Comparison of ENCODE assay signal across 30 cellular contexts in genomic region chr5:174844971-174845370, GRCh38.
DNase-seq lines count a peak whose midpoint lies in the region; ATAC-seq, FAIRE-seq and TF ChIP-seq lines count a peak whose summit lies in the region.
"Had no signal": no experiment of that assay in that cellular context is flagged by ENCODE, and none has a peak within 500 bp of the region (broad histone marks: within the 10 kb centered on the region; RNA-seq: fewer than 3 reads in every experiment).

No MANE protein-coding gene starts in this region.

- no peak overlapping the region for H3K4me3 Mint-ChIP-seq in stimulated activated effector memory CD8-positive, alpha-beta T cell treated with anti-CD3 and anti-CD28 coated beads, Interleukin-12 subunit alpha, Interleukin-12 subunit beta, amount 100 ng/mL, for 72 hours
- H3K4me3 Mint-ChIP-seq: activated CD4-positive, alpha-beta T cell treated with anti-CD3 and anti-CD28 coated beads for 36 hours; activated CD8-positive, alpha-beta T cell treated with anti-CD3 and anti-CD28 coated beads, Interleukin-2, amount 10 ng/mL, durations not matched to agents 7 days and 5 days; activated naive CD8-positive, alpha-beta T cell had no signal

- no peak overlapping the region for H4K8ac ChIP-seq in H1 (ENCODE audit: extremely low read depth, insufficient read depth, low read length)

- POLR2A ChIA-PET in H1 (lab: Charles Lee; ENCODE audit: partially characterized antibody) = no interaction called here

- H3K4me2 ChIP-seq in H1 (ENCODE audit: insufficient read depth in 1 of 2, low read depth in 2 of 2, low read length in 2 of 2) = no peak overlapping the region
- H3K4me2 ChIP-seq: BLaER1 treated with 17β-estradiol and CSF1 and Interleukin-3, amounts not matched to agents 10 nM and 100 nM; smooth muscle cell had no signal

- H2AK5ac ChIP-seq in H1 (ENCODE audit: low read depth, low read length) = no peak overlapping the region

- H3K23me2 ChIP-seq in H1 (ENCODE audit: low read depth, low read length) = no peaks in the 10 kb centered on the region

- H2BK12ac ChIP-seq in H1 (ENCODE audit: low read depth, low read length) = no peak overlapping the region

- WGBS in H1 (ENCODE audit: extremely low coverage in 1 of 2, insufficient coverage in 1 of 2, insufficient read length in 1 of 2, insufficient replicate concordance in 2 of 2, low coverage in 1 of 2, low lambda C conversion rate in 2 of 2, missing lambda C conversion rate in 1 of 2), 2 experiments = 95% methylated on average over 3 of the region's 3 CpGs; no CpG with 5 or more reads in 1 of the 2 experiments

- no peaks in the 10 kb centered on the region for H3K9me3 ChIP-seq in H1 (ENCODE audit: insufficient read depth in 2 of 2, low read depth in 1 of 2, low read length in 1 of 2)
- H3K9me3 ChIP-seq: BLaER1 treated with 17β-estradiol and CSF1 and Interleukin-3, amounts not matched to agents 10 nM and 100 nM; upper lobe of left lung had no signal

- TF ChIP-seq EP300 in H1 (IDR thresholded peaks at IDR 0.05; ENCODE audit: borderline replicate concordance in 1 of 2, low read depth in 2 of 2, low read length in 2 of 2) = no peak

- no peaks in the 10 kb centered on the region for H3K4me1 Mint-ChIP-seq in stimulated activated effector memory CD8-positive, alpha-beta T cell treated with anti-CD3 and anti-CD28 coated beads, Interleukin-12 subunit alpha, Interleukin-12 subunit beta, amount 100 ng/mL, for 72 hours
- H3K4me1 Mint-ChIP-seq: activated CD4-positive, alpha-beta T cell treated with anti-CD3 and anti-CD28 coated beads for 36 hours had no signal

- H3K9ac ChIP-seq in H1 (replicated peaks in 1 of 4; ENCODE audit: extremely low read depth in 1 of 4, low read depth in 3 of 4, low read length in 3 of 4) = no peak overlapping the region
- H3K9ac ChIP-seq: BLaER1 treated with 17β-estradiol and CSF1 and Interleukin-3, amounts not matched to agents 10 nM and 100 nM had no signal

- H4K5ac ChIP-seq in H1 (ENCODE audit: insufficient read length, low read depth, low read length) = no peak overlapping the region

- no peak for TF ChIP-seq CTCF in H1 (IDR thresholded peaks at IDR 0.05; ENCODE audit: control extremely low read depth in 1 of 3, insufficient read depth in 1 of 3, low read depth in 1 of 3, low read length in 3 of 3)

- H2BK15ac ChIP-seq in H1 (ENCODE audit: low read length) = 0 out of 2 replicates have a peak overlapping the region, but pooled peaks have one; percentile 5

- H3K36me3 Mint-ChIP-seq in stimulated activated effector memory CD8-positive, alpha-beta T cell treated with anti-CD3 and anti-CD28 coated beads, Interleukin-12 subunit alpha, Interleukin-12 subunit beta, amount 100 ng/mL, for 72 hours = no peaks in the 10 kb centered on the region
- H3K36me3 Mint-ChIP-seq: activated naive CD8-positive, alpha-beta T cell had no signal

- DNase-seq in EH (ENCODE audit: low read depth) (peak; percentile 21), H1 (ENCODE audit: low read depth in 1 of 2, low spot score in 2 of 2) (no peak), medulla oblongata (ENCODE audit: extremely low spot score) (peak; percentile 57), NCI-H187 (lab: John Stamatoyannopoulos, UW) (no peak), NCI-H226 (no peak)
- DNase-seq in stimulated activated effector memory CD8-positive, alpha-beta T cell treated with anti-CD3 and anti-CD28 coated beads, Interleukin-12 subunit alpha, Interleukin-12 subunit beta, amount 100 ng/mL, for 72 hours (ENCODE audit: low spot score in 2 of 2) = no peak
- DNase-seq in effector CD8-positive, alpha-beta T cell (lab: John Stamatoyannopoulos, UW) = no peak
- DNase-seq: activated CD4-positive, alpha-beta T cell treated with anti-CD3 and anti-CD28 coated beads for 36 hours; activated CD8-positive, alpha-beta T cell treated with anti-CD3 and anti-CD28 coated beads, Interleukin-2, amount 10 ng/mL, durations not matched to agents 7 days and 5 days; COR-L47; DMS53; dorsolateral prefrontal cortex; GDM1; H7; mesenchymal stem cell; MG63; NCI-H1417; NCI-H2081 treated with DMSO at 0.1 percent for 48 hours; occipital lobe; stimulated activated CD4-positive, alpha-beta T cell treated with anti-CD3 and anti-CD28 coated beads, Interleukin-2, amount 100 ng/mL, for 24 hours; T-helper 2 cell; upper lobe of left lung had no signal

- no peak for TF ChIP-seq POLR2A in H1 (IDR thresholded peaks at IDR 0.05; ENCODE audit: control extremely low read depth in 1 of 2, low read depth in 2 of 2, low read length in 2 of 2)

- H3K79me2 ChIP-seq in H1 (ENCODE audit: control insufficient read depth in 1 of 2, insufficient read depth in 2 of 2, low read length in 2 of 2) = no peaks in the 10 kb centered on the region

- no peak overlapping the region for H3K23ac ChIP-seq in H1 (ENCODE audit: insufficient read length)

- no peak overlapping the region for H2BK5ac ChIP-seq in H1 (ENCODE audit: low read depth, low read length)

- no peaks in the 10 kb centered on the region for H4K20me1 ChIP-seq in H1 (replicated peaks in 1 of 2; ENCODE audit: control insufficient read depth in 1 of 2, insufficient read depth in 2 of 2, low read length in 2 of 2)
- H4K20me1 ChIP-seq: BLaER1 treated with 17β-estradiol and CSF1 and Interleukin-3, amounts not matched to agents 10 nM and 100 nM had no signal

- H4K91ac ChIP-seq in H1 (replicated peaks; ENCODE audit: insufficient read length, low read length) = no peak overlapping the region

- H2BK120ac ChIP-seq in H1 (replicated peaks; ENCODE audit: low read depth, low read length) = no peak overlapping the region

- no peaks in the 10 kb centered on the region for H3K27me3 ChIP-seq in H1 (replicated peaks in 1 of 4; ENCODE audit: control insufficient read depth in 3 of 4, extremely low read depth in 1 of 4, insufficient read depth in 3 of 4, low read length in 3 of 4)
- H3K27me3 ChIP-seq: BLaER1 treated with 17β-estradiol and CSF1 and Interleukin-3, amounts not matched to agents 10 nM and 100 nM; upper lobe of left lung had no signal

- CTCF ChIA-PET in H1 (lab: Charles Lee; ENCODE audit: partially characterized antibody) = no interaction called here

- ATAC-seq in stimulated activated effector memory CD8-positive, alpha-beta T cell treated with anti-CD3 and anti-CD28 coated beads, Interleukin-12 subunit alpha, Interleukin-12 subunit beta, amount 100 ng/mL, for 72 hours = peak; percentile 26
- no peak for ATAC-seq in HG02981 (IDR thresholded peaks at IDR 0.05; ENCODE audit: unreplicated experiment)
- ATAC-seq: activated CD4-positive, alpha-beta T cell treated with anti-CD3 and anti-CD28 coated beads for 36 hours; activated CD8-positive, alpha-beta T cell treated with anti-CD3 and anti-CD28 coated beads, Interleukin-2, amount 10 ng/mL, durations not matched to agents 7 days and 5 days; K562 had no signal

- no peak overlapping the region for H3K27ac Mint-ChIP-seq in stimulated activated effector memory CD8-positive, alpha-beta T cell treated with anti-CD3 and anti-CD28 coated beads, Interleukin-12 subunit alpha, Interleukin-12 subunit beta, amount 100 ng/mL, for 72 hours
- H3K27ac Mint-ChIP-seq: activated CD4-positive, alpha-beta T cell treated with anti-CD3 and anti-CD28 coated beads for 36 hours; activated CD8-positive, alpha-beta T cell treated with anti-CD3 and anti-CD28 coated beads, Interleukin-2, amount 10 ng/mL, durations not matched to agents 7 days and 5 days; activated naive CD8-positive, alpha-beta T cell had no signal

- H3K56ac ChIP-seq in H1 (replicated peaks; ENCODE audit: insufficient read length, low read depth, low read length) = no peak overlapping the region

- no peak overlapping the region for H2AFZ ChIP-seq in H1 (ENCODE audit: low read length)

- no peak overlapping the region for H3K4ac ChIP-seq in H1 (replicated peaks; ENCODE audit: insufficient read length, low read depth, low read length)

- H3K14ac ChIP-seq in H1 (ENCODE audit: insufficient read length) = no peak overlapping the region

- peaks cover 3% of the 10 kb centered on the region for H3K9me3 Mint-ChIP-seq in stimulated activated effector memory CD8-positive, alpha-beta T cell treated with anti-CD3 and anti-CD28 coated beads, Interleukin-12 subunit alpha, Interleukin-12 subunit beta, amount 100 ng/mL, for 72 hours

- H3K4me3 ChIP-seq in H1 (ENCODE audit: extremely low read depth in 1 of 4, insufficient read depth in 2 of 4, low read depth in 3 of 4, low read length in 4 of 4) = no peak overlapping the region
- H3K4me3 ChIP-seq: BLaER1 treated with 17β-estradiol and CSF1 and Interleukin-3, amounts not matched to agents 10 nM and 100 nM; dorsolateral prefrontal cortex; K562; MG63; smooth muscle cell; upper lobe of left lung had no signal

- peak overlapping the region; percentile 80; the same call in 1 of the 2 replicates for H2BK20ac ChIP-seq in H1 (ENCODE audit: low read length)

- no peak overlapping the region for H3K27ac ChIP-seq in H1 (ENCODE audit: low read depth, low read length)
- H3K27ac ChIP-seq: BLaER1 treated with 17β-estradiol and CSF1 and Interleukin-3, amounts not matched to agents 10 nM and 100 nM; upper lobe of left lung had no signal

- peaks cover 0 to 3% (median 0%) of the 10 kb centered on the region in 4 experiments; a peak in 2 of 7 replicates for H3K4me1 ChIP-seq in H1 (replicated peaks in 1 of 4; ENCODE audit: control insufficient read depth in 3 of 4, insufficient read depth in 4 of 4, low read length in 3 of 4)
- H3K4me1 ChIP-seq: BLaER1 treated with 17β-estradiol and CSF1 and Interleukin-3, amounts not matched to agents 10 nM and 100 nM; upper lobe of left lung had no signal

- H3K18ac ChIP-seq in H1 (ENCODE audit: extremely low read depth, low read length) = no peak overlapping the region

- H3K79me1 ChIP-seq in H1 (ENCODE audit: low read depth, low read length) = no peaks in the 10 kb centered on the region

- TF ChIP-seq RAD21 in H1 (IDR thresholded peaks at IDR 0.05 in 1 of 2, conservative IDR thresholded peaks at IDR 0.05 in 1 of 2; ENCODE audit: low read depth in 2 of 2, low read length in 2 of 2) = no peak

- no peaks in the 10 kb centered on the region for H3K36me3 ChIP-seq in H1 (ENCODE audit: control insufficient read depth in 2 of 4, insufficient read depth in 4 of 4, low read length in 3 of 4)
- H3K36me3 ChIP-seq: BLaER1 treated with 17β-estradiol and CSF1 and Interleukin-3, amounts not matched to agents 10 nM and 100 nM; MG63; upper lobe of left lung had no signal

- FAIRE-seq in H1 (lab: Jason Lieb, UNC) = no peak
- FAIRE-seq: endothelial cell of umbilical vein, GM19239, HTR-8/SVneo, K562 had no signal

TF ChIP-seq in H1, 55 proteins besides CTCF, POLR2A, EP300 and RAD21 (continues in another document):
- TF ChIP-seq SIN3A (conservative IDR thresholded peaks at IDR 0.05 in 1 of 2, IDR thresholded peaks at IDR 0.05 in 1 of 2; ENCODE audit: low read depth in 1 of 2, low read length in 2 of 2) (no peak), POU5F1 (IDR thresholded peaks at IDR 0.05; ENCODE audit: low read depth, low read length) (no peak), HDAC2 (IDR thresholded peaks at IDR 0.05; ENCODE audit: borderline replicate concordance in 1 of 2, low read depth in 2 of 2, low read length in 2 of 2) (no peak), KDM5A (IDR thresholded peaks at IDR 0.05; ENCODE audit: low read length) (no peak)
- TF ChIP-seq, protein P1, sequence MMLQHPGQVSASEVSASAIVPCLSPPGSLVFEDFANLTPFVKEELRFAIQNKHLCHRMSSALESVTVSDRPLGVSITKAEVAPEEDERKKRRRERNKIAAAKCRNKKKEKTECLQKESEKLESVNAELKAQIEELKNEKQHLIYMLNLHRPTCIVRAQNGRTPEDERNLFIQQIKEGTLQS (IDR thresholded peaks at IDR 0.05; ENCODE audit: insufficient read depth, low read depth, low read length) = no peak

Comparison
In these comparisons a context has a peak if more than half of its experiments do, and no peak if none do; other contexts are left out.
1. DNase-seq: peak in EH (single experiment) and medulla oblongata (single experiment); none in H1 (0 of 2), stimulated activated effector memory CD8-positive, alpha-beta T cell treated with anti-CD3 and anti-CD28 coated beads, Interleukin-12 subunit alpha, Interleukin-12 subunit beta, amount 100 ng/mL, for 72 hours (0 of 2), NCI-H187 (0 of 2), NCI-H226 (single experiment) and effector CD8-positive, alpha-beta T cell (single experiment).